In genomic region chr18:13877133-13877532, GRCh38 we compare ENCODE assay signal across 1 cellular context.
TF ChIP-seq lines count a peak whose summit lies in the region.

No MANE protein-coding gene starts in this region.

TF ChIP-seq in GM23338, 12 proteins besides CTCF, POLR2A, EP300 and RAD21 (continued from another document):
- TF ChIP-seq, protein P1, sequence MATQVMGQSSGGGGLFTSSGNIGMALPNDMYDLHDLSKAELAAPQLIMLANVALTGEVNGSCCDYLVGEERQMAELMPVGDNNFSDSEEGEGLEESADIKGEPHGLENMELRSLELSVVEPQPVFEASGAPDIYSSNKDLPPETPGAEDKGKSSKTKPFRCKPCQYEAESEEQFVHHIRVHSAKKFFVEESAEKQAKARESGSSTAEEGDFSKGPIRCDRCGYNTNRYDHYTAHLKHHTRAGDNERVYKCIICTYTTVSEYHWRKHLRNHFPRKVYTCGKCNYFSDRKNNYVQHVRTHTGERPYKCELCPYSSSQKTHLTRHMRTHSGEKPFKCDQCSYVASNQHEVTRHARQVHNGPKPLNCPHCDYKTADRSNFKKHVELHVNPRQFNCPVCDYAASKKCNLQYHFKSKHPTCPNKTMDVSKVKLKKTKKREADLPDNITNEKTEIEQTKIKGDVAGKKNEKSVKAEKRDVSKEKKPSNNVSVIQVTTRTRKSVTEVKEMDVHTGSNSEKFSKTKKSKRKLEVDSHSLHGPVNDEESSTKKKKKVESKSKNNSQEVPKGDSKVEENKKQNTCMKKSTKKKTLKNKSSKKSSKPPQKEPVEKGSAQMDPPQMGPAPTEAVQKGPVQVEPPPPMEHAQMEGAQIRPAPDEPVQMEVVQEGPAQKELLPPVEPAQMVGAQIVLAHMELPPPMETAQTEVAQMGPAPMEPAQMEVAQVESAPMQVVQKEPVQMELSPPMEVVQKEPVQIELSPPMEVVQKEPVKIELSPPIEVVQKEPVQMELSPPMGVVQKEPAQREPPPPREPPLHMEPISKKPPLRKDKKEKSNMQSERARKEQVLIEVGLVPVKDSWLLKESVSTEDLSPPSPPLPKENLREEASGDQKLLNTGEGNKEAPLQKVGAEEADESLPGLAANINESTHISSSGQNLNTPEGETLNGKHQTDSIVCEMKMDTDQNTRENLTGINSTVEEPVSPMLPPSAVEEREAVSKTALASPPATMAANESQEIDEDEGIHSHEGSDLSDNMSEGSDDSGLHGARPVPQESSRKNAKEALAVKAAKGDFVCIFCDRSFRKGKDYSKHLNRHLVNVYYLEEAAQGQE (IDR thresholded peaks at IDR 0.05; ENCODE audit: unreplicated experiment): no peak
- TF ChIP-seq JUNB (IDR thresholded peaks at IDR 0.05; ENCODE audit: unreplicated experiment) (no peak), STAT1 (IDR thresholded peaks at IDR 0.05; ENCODE audit: unreplicated experiment) (no peak), ZNF462 (CRISPR knock-in tag; IDR thresholded peaks at IDR 0.05) (no peak), NANOG (IDR thresholded peaks at IDR 0.05; ENCODE audit: borderline replicate concordance) (no peak), CREB1 (CRISPR knock-in tag; IDR thresholded peaks at IDR 0.05; ENCODE audit: low read depth) (no peak), EZH2 (IDR thresholded peaks at IDR 0.05; ENCODE audit: low read depth, unreplicated experiment) (no peak)
